In the genomic region with DNA sequence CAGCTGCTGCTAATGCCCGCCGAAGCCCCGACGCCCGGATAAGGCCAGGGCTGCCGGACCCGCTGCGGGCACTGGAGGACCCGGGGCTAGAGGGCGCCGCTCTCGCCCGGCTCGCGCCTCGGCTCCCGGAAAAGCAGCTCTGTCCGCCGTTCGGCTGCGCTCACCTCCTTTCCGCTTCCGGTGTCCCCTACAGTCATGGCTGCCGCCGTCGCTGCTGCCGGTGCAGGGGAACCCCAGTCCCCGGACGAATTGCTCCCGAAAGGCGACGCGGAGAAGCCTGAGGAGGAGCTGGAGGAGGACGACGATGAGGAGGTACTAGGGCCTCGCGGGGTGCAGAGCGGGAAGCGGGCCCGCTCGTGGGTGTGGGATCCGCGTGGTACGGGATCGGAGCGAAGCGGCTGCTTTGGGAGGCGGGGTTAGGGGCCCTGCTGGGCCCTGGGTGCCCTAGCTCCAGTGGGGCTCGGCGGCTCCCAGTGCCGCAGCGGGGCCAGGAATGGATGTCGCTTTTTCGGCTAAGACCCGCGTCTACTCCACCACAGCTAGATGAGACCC, we compare ENCODE assay signal across 1 cellular context.
TF ChIP-seq lines count a peak whose summit lies in the region.

A gene (plus strand): TSS at position 174 of the 552 bp plus-strand sequence. CDS start 22 bp downstream, at position 196.

TF ChIP-seq in WTC11, 78 proteins besides CTCF, POLR2A, EP300 and RAD21 (continued from another document and continues in another):
- TF ChIP-seq, protein P1, sequence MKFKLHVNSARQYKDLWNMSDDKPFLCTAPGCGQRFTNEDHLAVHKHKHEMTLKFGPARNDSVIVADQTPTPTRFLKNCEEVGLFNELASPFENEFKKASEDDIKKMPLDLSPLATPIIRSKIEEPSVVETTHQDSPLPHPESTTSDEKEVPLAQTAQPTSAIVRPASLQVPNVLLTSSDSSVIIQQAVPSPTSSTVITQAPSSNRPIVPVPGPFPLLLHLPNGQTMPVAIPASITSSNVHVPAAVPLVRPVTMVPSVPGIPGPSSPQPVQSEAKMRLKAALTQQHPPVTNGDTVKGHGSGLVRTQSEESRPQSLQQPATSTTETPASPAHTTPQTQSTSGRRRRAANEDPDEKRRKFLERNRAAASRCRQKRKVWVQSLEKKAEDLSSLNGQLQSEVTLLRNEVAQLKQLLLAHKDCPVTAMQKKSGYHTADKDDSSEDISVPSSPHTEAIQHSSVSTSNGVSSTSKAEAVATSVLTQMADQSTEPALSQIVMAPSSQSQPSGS (CRISPR knock-in tag; IDR thresholded peaks at IDR 0.05; ENCODE audit: borderline replicate concordance, low read depth), result no peak
- TF ChIP-seq, protein P2, sequence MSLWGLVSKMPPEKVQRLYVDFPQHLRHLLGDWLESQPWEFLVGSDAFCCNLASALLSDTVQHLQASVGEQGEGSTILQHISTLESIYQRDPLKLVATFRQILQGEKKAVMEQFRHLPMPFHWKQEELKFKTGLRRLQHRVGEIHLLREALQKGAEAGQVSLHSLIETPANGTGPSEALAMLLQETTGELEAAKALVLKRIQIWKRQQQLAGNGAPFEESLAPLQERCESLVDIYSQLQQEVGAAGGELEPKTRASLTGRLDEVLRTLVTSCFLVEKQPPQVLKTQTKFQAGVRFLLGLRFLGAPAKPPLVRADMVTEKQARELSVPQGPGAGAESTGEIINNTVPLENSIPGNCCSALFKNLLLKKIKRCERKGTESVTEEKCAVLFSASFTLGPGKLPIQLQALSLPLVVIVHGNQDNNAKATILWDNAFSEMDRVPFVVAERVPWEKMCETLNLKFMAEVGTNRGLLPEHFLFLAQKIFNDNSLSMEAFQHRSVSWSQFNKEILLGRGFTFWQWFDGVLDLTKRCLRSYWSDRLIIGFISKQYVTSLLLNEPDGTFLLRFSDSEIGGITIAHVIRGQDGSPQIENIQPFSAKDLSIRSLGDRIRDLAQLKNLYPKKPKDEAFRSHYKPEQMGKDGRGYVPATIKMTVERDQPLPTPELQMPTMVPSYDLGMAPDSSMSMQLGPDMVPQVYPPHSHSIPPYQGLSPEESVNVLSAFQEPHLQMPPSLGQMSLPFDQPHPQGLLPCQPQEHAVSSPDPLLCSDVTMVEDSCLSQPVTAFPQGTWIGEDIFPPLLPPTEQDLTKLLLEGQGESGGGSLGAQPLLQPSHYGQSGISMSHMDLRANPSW (CRISPR knock-in tag; conservative IDR thresholded peaks at IDR 0.05; ENCODE audit: low read depth), result peak; percentile 81
- 0 out of 2 replicates have a peak, but pooled peaks have one; percentile 78 for TF ChIP-seq ZNF138 (CRISPR knock-in tag; conservative IDR thresholded peaks at IDR 0.05)
- TF ChIP-seq, protein P3, sequence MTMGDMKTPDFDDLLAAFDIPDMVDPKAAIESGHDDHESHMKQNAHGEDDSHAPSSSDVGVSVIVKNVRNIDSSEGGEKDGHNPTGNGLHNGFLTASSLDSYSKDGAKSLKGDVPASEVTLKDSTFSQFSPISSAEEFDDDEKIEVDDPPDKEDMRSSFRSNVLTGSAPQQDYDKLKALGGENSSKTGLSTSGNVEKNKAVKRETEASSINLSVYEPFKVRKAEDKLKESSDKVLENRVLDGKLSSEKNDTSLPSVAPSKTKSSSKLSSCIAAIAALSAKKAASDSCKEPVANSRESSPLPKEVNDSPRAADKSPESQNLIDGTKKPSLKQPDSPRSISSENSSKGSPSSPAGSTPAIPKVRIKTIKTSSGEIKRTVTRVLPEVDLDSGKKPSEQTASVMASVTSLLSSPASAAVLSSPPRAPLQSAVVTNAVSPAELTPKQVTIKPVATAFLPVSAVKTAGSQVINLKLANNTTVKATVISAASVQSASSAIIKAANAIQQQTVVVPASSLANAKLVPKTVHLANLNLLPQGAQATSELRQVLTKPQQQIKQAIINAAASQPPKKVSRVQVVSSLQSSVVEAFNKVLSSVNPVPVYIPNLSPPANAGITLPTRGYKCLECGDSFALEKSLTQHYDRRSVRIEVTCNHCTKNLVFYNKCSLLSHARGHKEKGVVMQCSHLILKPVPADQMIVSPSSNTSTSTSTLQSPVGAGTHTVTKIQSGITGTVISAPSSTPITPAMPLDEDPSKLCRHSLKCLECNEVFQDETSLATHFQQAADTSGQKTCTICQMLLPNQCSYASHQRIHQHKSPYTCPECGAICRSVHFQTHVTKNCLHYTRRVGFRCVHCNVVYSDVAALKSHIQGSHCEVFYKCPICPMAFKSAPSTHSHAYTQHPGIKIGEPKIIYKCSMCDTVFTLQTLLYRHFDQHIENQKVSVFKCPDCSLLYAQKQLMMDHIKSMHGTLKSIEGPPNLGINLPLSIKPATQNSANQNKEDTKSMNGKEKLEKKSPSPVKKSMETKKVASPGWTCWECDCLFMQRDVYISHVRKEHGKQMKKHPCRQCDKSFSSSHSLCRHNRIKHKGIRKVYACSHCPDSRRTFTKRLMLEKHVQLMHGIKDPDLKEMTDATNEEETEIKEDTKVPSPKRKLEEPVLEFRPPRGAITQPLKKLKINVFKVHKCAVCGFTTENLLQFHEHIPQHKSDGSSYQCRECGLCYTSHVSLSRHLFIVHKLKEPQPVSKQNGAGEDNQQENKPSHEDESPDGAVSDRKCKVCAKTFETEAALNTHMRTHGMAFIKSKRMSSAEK (CRISPR knock-in tag; IDR thresholded peaks at IDR 0.05; ENCODE audit: borderline replicate concordance), result no peak
- TF ChIP-seq ZNF263 (CRISPR knock-in tag; IDR thresholded peaks at IDR 0.05; ENCODE audit: low read depth), result no peak
- TF ChIP-seq TEAD4 (CRISPR knock-in tag; IDR thresholded peaks at IDR 0.05), result no peak; the same call in 1 of the 2 replicates
- TF ChIP-seq ELF4 (CRISPR knock-in tag; IDR thresholded peaks at IDR 0.05; ENCODE audit: low read depth), result no peak
- peak; percentile 95 for TF ChIP-seq ETV6 (CRISPR knock-in tag; IDR thresholded peaks at IDR 0.05)
- TF ChIP-seq, protein P4, sequence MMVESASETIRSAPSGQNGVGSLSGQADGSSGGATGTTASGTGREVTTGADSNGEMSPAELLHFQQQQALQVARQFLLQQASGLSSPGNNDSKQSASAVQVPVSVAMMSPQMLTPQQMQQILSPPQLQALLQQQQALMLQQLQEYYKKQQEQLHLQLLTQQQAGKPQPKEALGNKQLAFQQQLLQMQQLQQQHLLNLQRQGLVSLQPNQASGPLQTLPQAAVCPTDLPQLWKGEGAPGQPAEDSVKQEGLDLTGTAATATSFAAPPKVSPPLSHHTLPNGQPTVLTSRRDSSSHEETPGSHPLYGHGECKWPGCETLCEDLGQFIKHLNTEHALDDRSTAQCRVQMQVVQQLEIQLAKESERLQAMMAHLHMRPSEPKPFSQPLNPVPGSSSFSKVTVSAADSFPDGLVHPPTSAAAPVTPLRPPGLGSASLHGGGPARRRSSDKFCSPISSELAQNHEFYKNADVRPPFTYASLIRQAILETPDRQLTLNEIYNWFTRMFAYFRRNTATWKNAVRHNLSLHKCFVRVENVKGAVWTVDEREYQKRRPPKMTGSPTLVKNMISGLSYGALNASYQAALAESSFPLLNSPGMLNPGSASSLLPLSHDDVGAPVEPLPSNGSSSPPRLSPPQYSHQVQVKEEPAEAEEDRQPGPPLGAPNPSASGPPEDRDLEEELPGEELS (CRISPR knock-in tag; IDR thresholded peaks at IDR 0.05), result peak; percentile 72; the same call in 1 of the 2 replicates
- 0 out of 2 replicates have a peak, but pooled peaks have one; percentile 70 for TF ChIP-seq NFE2L1 (CRISPR knock-in tag; IDR thresholded peaks at IDR 0.05)
- TF ChIP-seq TCF7 (CRISPR knock-in tag; IDR thresholded peaks at IDR 0.05; ENCODE audit: low read depth), result no peak
- TF ChIP-seq FOXK1 (CRISPR knock-in tag; IDR thresholded peaks at IDR 0.05), result peak; percentile 97
- peak; percentile 83; the same call in 1 of the 2 replicates for TF ChIP-seq ESRRA (CRISPR knock-in tag; IDR thresholded peaks at IDR 0.05; ENCODE audit: borderline replicate concordance)
- TF ChIP-seq FOXP1 (CRISPR knock-in tag; IDR thresholded peaks at IDR 0.05; ENCODE audit: borderline replicate concordance), result peak; percentile 92; the same call in 1 of the 2 replicates
- TF ChIP-seq, protein P5, sequence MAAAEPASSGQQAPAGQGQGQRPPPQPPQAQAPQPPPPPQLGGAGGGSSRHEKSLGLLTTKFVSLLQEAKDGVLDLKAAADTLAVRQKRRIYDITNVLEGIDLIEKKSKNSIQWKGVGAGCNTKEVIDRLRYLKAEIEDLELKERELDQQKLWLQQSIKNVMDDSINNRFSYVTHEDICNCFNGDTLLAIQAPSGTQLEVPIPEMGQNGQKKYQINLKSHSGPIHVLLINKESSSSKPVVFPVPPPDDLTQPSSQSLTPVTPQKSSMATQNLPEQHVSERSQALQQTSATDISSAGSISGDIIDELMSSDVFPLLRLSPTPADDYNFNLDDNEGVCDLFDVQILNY (CRISPR knock-in tag; IDR thresholded peaks at IDR 0.05), result peak; percentile 90
- TF ChIP-seq JUN (CRISPR knock-in tag; IDR thresholded peaks at IDR 0.05), result peak; percentile 91
- no peak for TF ChIP-seq ZNF396 (CRISPR knock-in tag; IDR thresholded peaks at IDR 0.05; ENCODE audit: borderline replicate concordance)
- TF ChIP-seq SMAD3 (CRISPR knock-in tag; IDR thresholded peaks at IDR 0.05; ENCODE audit: borderline replicate concordance), result peak; percentile 93; the same call in 1 of the 2 replicates
- TF ChIP-seq ZNF219 (CRISPR knock-in tag; IDR thresholded peaks at IDR 0.05; ENCODE audit: borderline replicate concordance), result 0 out of 2 replicates have a peak, but pooled peaks have one; percentile 62
- TF ChIP-seq OVOL2 (CRISPR knock-in tag; IDR thresholded peaks at IDR 0.05; ENCODE audit: borderline replicate concordance), result no peak
- TF ChIP-seq RORB (CRISPR knock-in tag; IDR thresholded peaks at IDR 0.05), result no peak
- TF ChIP-seq, protein P6, sequence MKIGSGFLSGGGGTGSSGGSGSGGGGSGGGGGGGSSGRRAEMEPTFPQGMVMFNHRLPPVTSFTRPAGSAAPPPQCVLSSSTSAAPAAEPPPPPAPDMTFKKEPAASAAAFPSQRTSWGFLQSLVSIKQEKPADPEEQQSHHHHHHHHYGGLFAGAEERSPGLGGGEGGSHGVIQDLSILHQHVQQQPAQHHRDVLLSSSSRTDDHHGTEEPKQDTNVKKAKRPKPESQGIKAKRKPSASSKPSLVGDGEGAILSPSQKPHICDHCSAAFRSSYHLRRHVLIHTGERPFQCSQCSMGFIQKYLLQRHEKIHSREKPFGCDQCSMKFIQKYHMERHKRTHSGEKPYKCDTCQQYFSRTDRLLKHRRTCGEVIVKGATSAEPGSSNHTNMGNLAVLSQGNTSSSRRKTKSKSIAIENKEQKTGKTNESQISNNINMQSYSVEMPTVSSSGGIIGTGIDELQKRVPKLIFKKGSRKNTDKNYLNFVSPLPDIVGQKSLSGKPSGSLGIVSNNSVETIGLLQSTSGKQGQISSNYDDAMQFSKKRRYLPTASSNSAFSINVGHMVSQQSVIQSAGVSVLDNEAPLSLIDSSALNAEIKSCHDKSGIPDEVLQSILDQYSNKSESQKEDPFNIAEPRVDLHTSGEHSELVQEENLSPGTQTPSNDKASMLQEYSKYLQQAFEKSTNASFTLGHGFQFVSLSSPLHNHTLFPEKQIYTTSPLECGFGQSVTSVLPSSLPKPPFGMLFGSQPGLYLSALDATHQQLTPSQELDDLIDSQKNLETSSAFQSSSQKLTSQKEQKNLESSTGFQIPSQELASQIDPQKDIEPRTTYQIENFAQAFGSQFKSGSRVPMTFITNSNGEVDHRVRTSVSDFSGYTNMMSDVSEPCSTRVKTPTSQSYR (CRISPR knock-in tag; IDR thresholded peaks at IDR 0.05), result 0 out of 2 replicates have a peak, but pooled peaks have one; percentile 19
- TF ChIP-seq GABPB1 (CRISPR knock-in tag; IDR thresholded peaks at IDR 0.05), result peak; percentile 96
- TF ChIP-seq ZNF232 (CRISPR knock-in tag; IDR thresholded peaks at IDR 0.05), result peak; percentile 78; the same call in 1 of the 2 replicates
- peak; percentile 91 for TF ChIP-seq ZBTB21 (CRISPR knock-in tag; IDR thresholded peaks at IDR 0.05; ENCODE audit: borderline replicate concordance)
- TF ChIP-seq, protein P7, sequence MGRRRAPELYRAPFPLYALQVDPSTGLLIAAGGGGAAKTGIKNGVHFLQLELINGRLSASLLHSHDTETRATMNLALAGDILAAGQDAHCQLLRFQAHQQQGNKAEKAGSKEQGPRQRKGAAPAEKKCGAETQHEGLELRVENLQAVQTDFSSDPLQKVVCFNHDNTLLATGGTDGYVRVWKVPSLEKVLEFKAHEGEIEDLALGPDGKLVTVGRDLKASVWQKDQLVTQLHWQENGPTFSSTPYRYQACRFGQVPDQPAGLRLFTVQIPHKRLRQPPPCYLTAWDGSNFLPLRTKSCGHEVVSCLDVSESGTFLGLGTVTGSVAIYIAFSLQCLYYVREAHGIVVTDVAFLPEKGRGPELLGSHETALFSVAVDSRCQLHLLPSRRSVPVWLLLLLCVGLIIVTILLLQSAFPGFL (CRISPR knock-in tag; IDR thresholded peaks at IDR 0.05; ENCODE audit: borderline replicate concordance), result 0 out of 2 replicates have a peak, but pooled peaks have one; percentile 65
- TF ChIP-seq JAZF1 (CRISPR knock-in tag; IDR thresholded peaks at IDR 0.05), result no peak
- TF ChIP-seq CREM (CRISPR knock-in tag; IDR thresholded peaks at IDR 0.05), result peak; percentile 80
- no peak for TF ChIP-seq ZNF423 (CRISPR knock-in tag; IDR thresholded peaks at IDR 0.05)
- peak; percentile 87; the same call in 1 of the 2 replicates for TF ChIP-seq NR3C1 (CRISPR knock-in tag; conservative IDR thresholded peaks at IDR 0.05; ENCODE audit: low read depth)
- TF ChIP-seq, protein P8, sequence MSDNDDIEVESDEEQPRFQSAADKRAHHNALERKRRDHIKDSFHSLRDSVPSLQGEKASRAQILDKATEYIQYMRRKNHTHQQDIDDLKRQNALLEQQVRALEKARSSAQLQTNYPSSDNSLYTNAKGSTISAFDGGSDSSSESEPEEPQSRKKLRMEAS (CRISPR knock-in tag; IDR thresholded peaks at IDR 0.05), result peak; percentile 83; the same call in 1 of the 2 replicates
- TF ChIP-seq RELA (CRISPR knock-in tag; IDR thresholded peaks at IDR 0.05; ENCODE audit: borderline replicate concordance), result peak; percentile 51; the same call in 1 of the 2 replicates
- TF ChIP-seq, protein P9, sequence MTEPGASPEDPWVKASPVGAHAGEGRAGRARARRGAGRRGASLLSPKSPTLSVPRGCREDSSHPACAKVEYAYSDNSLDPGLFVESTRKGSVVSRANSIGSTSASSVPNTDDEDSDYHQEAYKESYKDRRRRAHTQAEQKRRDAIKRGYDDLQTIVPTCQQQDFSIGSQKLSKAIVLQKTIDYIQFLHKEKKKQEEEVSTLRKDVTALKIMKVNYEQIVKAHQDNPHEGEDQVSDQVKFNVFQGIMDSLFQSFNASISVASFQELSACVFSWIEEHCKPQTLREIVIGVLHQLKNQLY (CRISPR knock-in tag; IDR thresholded peaks at IDR 0.05), result 0 out of 2 replicates have a peak, but pooled peaks have one; percentile 47
- TF ChIP-seq, protein P10, sequence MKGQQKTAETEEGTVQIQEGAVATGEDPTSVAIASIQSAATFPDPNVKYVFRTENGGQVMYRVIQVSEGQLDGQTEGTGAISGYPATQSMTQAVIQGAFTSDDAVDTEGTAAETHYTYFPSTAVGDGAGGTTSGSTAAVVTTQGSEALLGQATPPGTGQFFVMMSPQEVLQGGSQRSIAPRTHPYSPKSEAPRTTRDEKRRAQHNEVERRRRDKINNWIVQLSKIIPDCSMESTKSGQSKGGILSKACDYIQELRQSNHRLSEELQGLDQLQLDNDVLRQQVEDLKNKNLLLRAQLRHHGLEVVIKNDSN (CRISPR knock-in tag; IDR thresholded peaks at IDR 0.05), result no peak
- TF ChIP-seq, protein P11, sequence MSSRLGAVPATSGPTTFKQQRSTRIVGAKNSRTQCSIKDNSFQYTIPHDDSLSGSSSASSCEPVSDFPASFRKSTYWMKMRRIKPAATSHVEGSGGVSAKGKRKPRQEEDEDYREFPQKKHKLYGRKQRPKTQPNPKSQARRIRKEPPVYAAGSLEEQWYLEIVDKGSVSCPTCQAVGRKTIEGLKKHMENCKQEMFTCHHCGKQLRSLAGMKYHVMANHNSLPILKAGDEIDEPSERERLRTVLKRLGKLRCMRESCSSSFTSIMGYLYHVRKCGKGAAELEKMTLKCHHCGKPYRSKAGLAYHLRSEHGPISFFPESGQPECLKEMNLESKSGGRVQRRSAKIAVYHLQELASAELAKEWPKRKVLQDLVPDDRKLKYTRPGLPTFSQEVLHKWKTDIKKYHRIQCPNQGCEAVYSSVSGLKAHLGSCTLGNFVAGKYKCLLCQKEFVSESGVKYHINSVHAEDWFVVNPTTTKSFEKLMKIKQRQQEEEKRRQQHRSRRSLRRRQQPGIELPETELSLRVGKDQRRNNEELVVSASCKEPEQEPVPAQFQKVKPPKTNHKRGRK (CRISPR knock-in tag; IDR thresholded peaks at IDR 0.05; ENCODE audit: borderline replicate concordance), result no peak
- no peak for TF ChIP-seq ZNF671 (CRISPR knock-in tag; IDR thresholded peaks at IDR 0.05)
